ENCODE assay signal across 1 cellular context in genomic region chr13:99606322-99607089, GRCh38.
TF ChIP-seq lines count a peak whose summit lies in the region.

TSS of gene CLYBL (plus strand) at chr13:99606690.

TF ChIP-seq in HepG2, 621 proteins besides CTCF, POLR2A, EP300 and RAD21 (continued from another document and continues in another):
- TF ChIP-seq CEBPZ (IDR thresholded peaks at IDR 0.05; ENCODE audit: low read length) (no peak), ZFP90 (CRISPR knock-in tag; IDR thresholded peaks at IDR 0.05; ENCODE audit: borderline replicate concordance) (no peak), NCOA2 (CRISPR knock-in tag; IDR thresholded peaks at IDR 0.05) (no peak), ZNF629 (CRISPR knock-in tag; conservative IDR thresholded peaks at IDR 0.05) (peak; percentile 100), DBP (CRISPR knock-in tag; IDR thresholded peaks at IDR 0.05; ENCODE audit: not compliant biosample characterization) (no peak), ZBTB46 (CRISPR knock-in tag; IDR thresholded peaks at IDR 0.05; ENCODE audit: borderline replicate concordance) (0 out of 2 replicates have a peak, but pooled peaks have one; percentile 71), CREB3 (CRISPR knock-in tag; IDR thresholded peaks at IDR 0.05) (no peak; the same call in 1 of the 2 replicates), ZBTB8A (CRISPR knock-in tag; IDR thresholded peaks at IDR 0.05; ENCODE audit: borderline replicate concordance, low read depth) (no peak), E2F1 (CRISPR knock-in tag; IDR thresholded peaks at IDR 0.05) (no peak), FOXO1 (CRISPR knock-in tag; IDR thresholded peaks at IDR 0.05) (peak; percentile 58), ZFX (CRISPR knock-in tag; IDR thresholded peaks at IDR 0.05; ENCODE audit: low read depth) (peak; percentile 64), ZNF724P (CRISPR knock-in tag; IDR thresholded peaks at IDR 0.05; ENCODE audit: borderline replicate concordance) (peak; percentile 72; the same call in 1 of the 2 replicates), SMAD1 (CRISPR knock-in tag; IDR thresholded peaks at IDR 0.05; ENCODE audit: borderline replicate concordance, low read depth) (no peak; the same call in 1 of the 2 replicates), MTA3 (CRISPR knock-in tag; IDR thresholded peaks at IDR 0.05) (no peak), ZNF101 (CRISPR knock-in tag; IDR thresholded peaks at IDR 0.05; ENCODE audit: borderline replicate concordance, low read depth) (no peak), U2AF1 (optimal IDR thresholded peaks at IDR 0.05; ENCODE audit: low read depth, low read length) (no peak), ZNF615 (CRISPR knock-in tag; IDR thresholded peaks at IDR 0.05; ENCODE audit: borderline replicate concordance) (no peak), ZNF609 (CRISPR knock-in tag; IDR thresholded peaks at IDR 0.05; ENCODE audit: borderline replicate concordance) (peak; percentile 44), NFYB (CRISPR knock-in tag; IDR thresholded peaks at IDR 0.05) (no peak), TEAD3 (CRISPR knock-in tag; optimal IDR thresholded peaks at IDR 0.05; ENCODE audit: borderline replicate concordance) (peak; percentile 86), ZFP36L1 (CRISPR knock-in tag; IDR thresholded peaks at IDR 0.05) (no peak), ZNF207 (IDR thresholded peaks at IDR 0.05; ENCODE audit: borderline replicate concordance) (no peak), RAD51 (IDR thresholded peaks at IDR 0.05; ENCODE audit: borderline replicate concordance) (no peak), TERF1 (CRISPR knock-in tag; IDR thresholded peaks at IDR 0.05) (no peak), SMARCC2 (IDR thresholded peaks at IDR 0.05) (no peak), TIGD3 (CRISPR knock-in tag; IDR thresholded peaks at IDR 0.05; ENCODE audit: borderline replicate concordance) (no peak), CREM (IDR thresholded peaks at IDR 0.05) (peak; percentile 59; the same call in 1 of the 2 replicates), CREM (CRISPR knock-in tag; IDR thresholded peaks at IDR 0.05) (no peak), ZNF558 (CRISPR knock-in tag; IDR thresholded peaks at IDR 0.05; ENCODE audit: borderline replicate concordance) (no peak), DNMT3B (CRISPR knock-in tag; conservative IDR thresholded peaks at IDR 0.05) (no peak)
- TF ChIP-seq, protein P1, sequence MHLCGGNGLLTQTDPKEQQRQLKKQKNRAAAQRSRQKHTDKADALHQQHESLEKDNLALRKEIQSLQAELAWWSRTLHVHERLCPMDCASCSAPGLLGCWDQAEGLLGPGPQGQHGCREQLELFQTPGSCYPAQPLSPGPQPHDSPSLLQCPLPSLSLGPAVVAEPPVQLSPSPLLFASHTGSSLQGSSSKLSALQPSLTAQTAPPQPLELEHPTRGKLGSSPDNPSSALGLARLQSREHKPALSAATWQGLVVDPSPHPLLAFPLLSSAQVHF (CRISPR knock-in tag; IDR thresholded peaks at IDR 0.05) = no peak
- TF ChIP-seq, protein P2, sequence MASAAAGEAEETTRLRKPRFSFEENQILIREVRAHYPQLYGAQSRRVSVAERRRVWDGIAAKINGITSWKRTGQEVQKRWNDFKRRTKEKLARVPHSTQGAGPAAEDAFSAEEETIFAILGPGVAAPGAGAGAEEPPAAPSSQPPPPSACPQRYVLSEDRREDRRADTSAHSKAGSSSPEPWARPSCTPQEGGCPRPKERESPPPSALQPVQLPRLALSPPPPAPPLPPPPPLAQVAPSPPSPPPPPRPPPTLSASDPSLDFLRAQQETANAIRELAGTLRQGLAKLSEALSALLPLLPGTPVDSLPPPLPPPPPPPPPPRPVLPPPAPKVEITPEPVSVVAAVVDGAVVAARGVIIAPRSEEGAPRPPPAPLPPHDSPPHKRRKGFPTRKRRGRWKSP (CRISPR knock-in tag; IDR thresholded peaks at IDR 0.05) = peak; percentile 60; the same call in 1 of the 2 replicates
- TF ChIP-seq, protein P3, sequence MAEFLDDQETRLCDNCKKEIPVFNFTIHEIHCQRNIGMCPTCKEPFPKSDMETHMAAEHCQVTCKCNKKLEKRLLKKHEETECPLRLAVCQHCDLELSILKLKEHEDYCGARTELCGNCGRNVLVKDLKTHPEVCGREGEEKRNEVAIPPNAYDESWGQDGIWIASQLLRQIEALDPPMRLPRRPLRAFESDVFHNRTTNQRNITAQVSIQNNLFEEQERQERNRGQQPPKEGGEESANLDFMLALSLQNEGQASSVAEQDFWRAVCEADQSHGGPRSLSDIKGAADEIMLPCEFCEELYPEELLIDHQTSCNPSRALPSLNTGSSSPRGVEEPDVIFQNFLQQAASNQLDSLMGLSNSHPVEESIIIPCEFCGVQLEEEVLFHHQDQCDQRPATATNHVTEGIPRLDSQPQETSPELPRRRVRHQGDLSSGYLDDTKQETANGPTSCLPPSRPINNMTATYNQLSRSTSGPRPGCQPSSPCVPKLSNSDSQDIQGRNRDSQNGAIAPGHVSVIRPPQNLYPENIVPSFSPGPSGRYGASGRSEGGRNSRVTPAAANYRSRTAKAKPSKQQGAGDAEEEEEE (CRISPR knock-in tag; IDR thresholded peaks at IDR 0.05; ENCODE audit: borderline replicate concordance) = no peak; the same call in 1 of the 2 replicates
- TF ChIP-seq, protein P4, sequence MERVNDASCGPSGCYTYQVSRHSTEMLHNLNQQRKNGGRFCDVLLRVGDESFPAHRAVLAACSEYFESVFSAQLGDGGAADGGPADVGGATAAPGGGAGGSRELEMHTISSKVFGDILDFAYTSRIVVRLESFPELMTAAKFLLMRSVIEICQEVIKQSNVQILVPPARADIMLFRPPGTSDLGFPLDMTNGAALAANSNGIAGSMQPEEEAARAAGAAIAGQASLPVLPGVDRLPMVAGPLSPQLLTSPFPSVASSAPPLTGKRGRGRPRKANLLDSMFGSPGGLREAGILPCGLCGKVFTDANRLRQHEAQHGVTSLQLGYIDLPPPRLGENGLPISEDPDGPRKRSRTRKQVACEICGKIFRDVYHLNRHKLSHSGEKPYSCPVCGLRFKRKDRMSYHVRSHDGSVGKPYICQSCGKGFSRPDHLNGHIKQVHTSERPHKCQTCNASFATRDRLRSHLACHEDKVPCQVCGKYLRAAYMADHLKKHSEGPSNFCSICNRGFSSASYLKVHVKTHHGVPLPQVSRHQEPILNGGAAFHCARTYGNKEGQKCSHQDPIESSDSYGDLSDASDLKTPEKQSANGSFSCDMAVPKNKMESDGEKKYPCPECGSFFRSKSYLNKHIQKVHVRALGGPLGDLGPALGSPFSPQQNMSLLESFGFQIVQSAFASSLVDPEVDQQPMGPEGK (CRISPR knock-in tag; IDR thresholded peaks at IDR 0.05) = peak; percentile 53
